8 cellular contexts compared by ENCODE assay signal in genomic region chr5:52989025-52989780, GRCh38. TPM values are rescaled to one million over a fixed set of nuclear protein-coding genes. Genes with fewer than 3 reads are reported as not detected.
DNase-seq lines count a peak whose midpoint lies in the region; ATAC-seq and TF ChIP-seq lines count a peak whose summit lies in the region.

Gene ITGA2, plus strand, starts transcription at chr5:52989352. Its CDS starts 117 bp downstream, at chr5:52989469.

- H3K27ac Mint-ChIP-seq in activated B cell treated with CpG ODN at 0.5 μM for 24 hours, result no peak within 1 kb of the TSS
- peak within 1 kb of the TSS in 1 of 2 donors; percentile 63 for H3K27ac Mint-ChIP-seq in stimulated activated naive CD8-positive, alpha-beta T cell treated with anti-CD3 and anti-CD28 coated beads, Interleukin-15, amount 100 ng/mL, for 72 hours

- CTCF ChIA-PET in activated B cell treated with CpG ODN at 0.5 μM for 24 hours (lab: Charles Lee), result no interaction called here

- WGBS in lung, 2 donors, result 0 to 1% methylated on average over 57 to 64 of the region's 64 CpGs

- H3K36me3 ChIP-seq in effector memory CD4-positive, alpha-beta T cell (ENCODE audit: control insufficient read depth, insufficient read depth, low read length), result no peaks in the 10 kb centered on the region
- H3K36me3 ChIP-seq in lung (ENCODE audit: control insufficient read depth in 2 of 2, insufficient read depth in 2 of 2, low read length in 2 of 2), result no peaks in the 10 kb centered on the region

- DNase-seq in AG10803 (ENCODE audit: low read depth) (peak; percentile 37), HuH-7.5 (ENCODE audit: low spot score) (peak; percentile 54), activated B cell treated with CpG ODN at 0.5 μM for 24 hours (peak; percentile 17), lung (ENCODE audit: low spot score) (peak; percentile 66), middle frontal gyrus (ENCODE audit: extremely low spot score, low spot score) (no peak)
- peak in 1 of 3 donors; percentile 0 for DNase-seq in effector memory CD4-positive, alpha-beta T cell
- peak; percentile 26 to 52 for DNase-seq in stimulated activated naive CD8-positive, alpha-beta T cell treated with anti-CD3 and anti-CD28 coated beads, Interleukin-15, amount 100 ng/mL, for 72 hours

- H3K9me3 ChIP-seq in effector memory CD4-positive, alpha-beta T cell (ENCODE audit: control insufficient read depth, low read length), result no peaks in the 10 kb centered on the region
- H3K9me3 ChIP-seq in lung (ENCODE audit: control insufficient read depth in 2 of 2, insufficient read depth in 1 of 2, low read length in 1 of 2), result no peaks in the 10 kb centered on the region

- H3K4me1 ChIP-seq in effector memory CD4-positive, alpha-beta T cell (ENCODE audit: control insufficient read depth, insufficient read depth, low read length, poor library complexity, severe bottlenecking), result peaks cover 16% of the 10 kb centered on the region
- H3K4me1 ChIP-seq in lung (ENCODE audit: control insufficient read depth in 2 of 2, insufficient read depth in 2 of 2, low read length in 2 of 2), result peaks cover 2 to 3% of the 10 kb centered on the region in 2 donors

- no peaks in the 10 kb centered on the region for H3K9me3 Mint-ChIP-seq in activated B cell treated with CpG ODN at 0.5 μM for 24 hours
- H3K9me3 Mint-ChIP-seq in stimulated activated naive CD8-positive, alpha-beta T cell treated with anti-CD3 and anti-CD28 coated beads, Interleukin-15, amount 100 ng/mL, for 72 hours, result no peaks in the 10 kb centered on the region

- TF ChIP-seq CTCF in AG10803 (conservative IDR thresholded peaks at IDR 0.05; ENCODE audit: low read length), result no peak
- no peak for TF ChIP-seq CTCF in activated B cell treated with CpG ODN at 0.5 μM for 24 hours (IDR thresholded peaks at IDR 0.05)
- no peak for TF ChIP-seq CTCF in lung (IDR thresholded peaks at IDR 0.05; ENCODE audit: control extremely low read depth, extremely low read depth)

- H3K36me3 Mint-ChIP-seq in activated B cell treated with CpG ODN at 0.5 μM for 24 hours (ENCODE audit: low read depth), result no peaks in the 10 kb centered on the region

- H3K4me3 ChIP-seq in AG10803 (ENCODE audit: low read length), result peak within 1 kb of the TSS; percentile 82
- peak within 1 kb of the TSS; percentile 77 for H3K4me3 ChIP-seq in effector memory CD4-positive, alpha-beta T cell (ENCODE audit: insufficient read depth, low read depth, low read length, poor library complexity, severe bottlenecking)
- H3K4me3 ChIP-seq in lung, result peak within 1 kb of the TSS; percentile 88

- ATAC-seq in GM19452 (IDR thresholded peaks at IDR 0.05; ENCODE audit: unreplicated experiment) (peak; percentile 49), activated B cell treated with CpG ODN at 0.5 μM for 24 hours (ENCODE audit: low read depth) (peak; percentile 61), lung (ENCODE audit: insufficient read depth, low FRiP score) (peak; percentile 71)
- peak; percentile 72 for ATAC-seq in stimulated activated naive CD8-positive, alpha-beta T cell treated with anti-CD3 and anti-CD28 coated beads, Interleukin-15, amount 100 ng/mL, for 72 hours

- H3K4me1 Mint-ChIP-seq in activated B cell treated with CpG ODN at 0.5 μM for 24 hours, result peaks cover 11% of the 10 kb centered on the region
- H3K4me1 Mint-ChIP-seq in stimulated activated naive CD8-positive, alpha-beta T cell treated with anti-CD3 and anti-CD28 coated beads, Interleukin-15, amount 100 ng/mL, for 72 hours, result peaks cover 20% of the 10 kb centered on the region

- POLR2A ChIA-PET in activated B cell treated with CpG ODN at 0.5 μM for 24 hours (lab: Charles Lee), result no interaction called here

- intact Hi-C loops in activated B cell treated with CpG ODN at 0.5 μM for 24 hours (cut with micrococcal nuclease), result no loop called here

- peaks cover 40% of the 10 kb centered on the region for H3K27me3 Mint-ChIP-seq in activated B cell treated with CpG ODN at 0.5 μM for 24 hours
- H3K27me3 Mint-ChIP-seq in stimulated activated naive CD8-positive, alpha-beta T cell treated with anti-CD3 and anti-CD28 coated beads, Interleukin-15, amount 100 ng/mL, for 72 hours, result peaks cover 56% of the 10 kb centered on the region

- H3K4me3 Mint-ChIP-seq in activated B cell treated with CpG ODN at 0.5 μM for 24 hours, result peak within 1 kb of the TSS; percentile 72
- peak within 1 kb of the TSS; percentile 79 to 83 for H3K4me3 Mint-ChIP-seq in stimulated activated naive CD8-positive, alpha-beta T cell treated with anti-CD3 and anti-CD28 coated beads, Interleukin-15, amount 100 ng/mL, for 72 hours

- H3K27ac ChIP-seq in effector memory CD4-positive, alpha-beta T cell (ENCODE audit: insufficient read depth, low read length, poor library complexity, severe bottlenecking), result no peak within 1 kb of the TSS
- H3K27ac ChIP-seq in lung (ENCODE audit: low read depth in 1 of 2, low read length in 1 of 2), result peak within 1 kb of the TSS; percentile 43 to 85

- H3K27me3 ChIP-seq in effector memory CD4-positive, alpha-beta T cell (replicated peaks; ENCODE audit: control insufficient read depth, insufficient read depth, low read length, poor library complexity, severe bottlenecking), result no peaks in the 10 kb centered on the region
- no peaks in the 10 kb centered on the region for H3K27me3 ChIP-seq in lung (ENCODE audit: control insufficient read depth, insufficient read depth)

RNA-seq across cellular contexts. Expression of gene ITGA2, which starts in this region (rescaled TPM):
- total RNA-seq in activated B cell treated with CpG ODN at 0.5 μM for 24 hours, result 0.05 and 0.07 TPM in 2 replicates
- 10 to 100 TPM; 22.3 to 36.1 TPM for total RNA-seq in lung
- 10 to 100 TPM in 1 of 2 donors, 1 to 10 TPM in 1; 2.0 to 16.1 TPM for polyA plus RNA-seq in lung

Comparison
In these comparisons a context has a peak if more than half of its experiments do, and no peak if none do; other contexts are left out.
1. RNA of gene ITGA2 (total RNA-seq): 22.3 to 36.1 TPM in lung; 0.05 to 0.07 TPM in activated B cell treated with CpG ODN at 0.5 μM for 24 hours; every median in the first group is over 10 times any median in the second.
2. Peak in DNase-seq and ATAC-seq in activated B cell treated with CpG ODN at 0.5 μM for 24 hours; RNA of the gene not detected or under 1 TPM.
3. Peak in every context shown above with its lines, with median percentiles within 50 percentile points of each other: H3K4me3 ChIP-seq and ATAC-seq.